1 cellular context compared by ENCODE assay signal in genomic region chr4:177789610-177790009, GRCh38.
TF ChIP-seq lines count a peak whose summit lies in the region.

No MANE protein-coding gene starts in this region.

TF ChIP-seq in K562, 482 proteins besides CTCF, POLR2A, EP300 and RAD21 (continued from another document):
- TF ChIP-seq MYC (IDR thresholded peaks at IDR 0.05; ENCODE audit: low read depth, low read length): no peak
- no peak for TF ChIP-seq MYC (CRISPR knock-in tag; IDR thresholded peaks at IDR 0.05; ENCODE audit: borderline replicate concordance, low read depth)
- TF ChIP-seq ILF3 (IDR thresholded peaks at IDR 0.05; ENCODE audit: borderline replicate concordance): no peak
TF ChIP-seq in K562: peak in this region for 6.
